ENCODE assay signal across 8 cellular contexts in genomic region chr19:48390188-48391099, GRCh38. TPM values are rescaled to one million over a fixed set of nuclear protein-coding genes. Genes with fewer than 3 reads are reported as not detected.
A peak's percentile ranks its signal among the peaks of the same experiment; 100 is the strongest.
DNase-seq lines count a peak whose midpoint lies in the region; ATAC-seq and TF ChIP-seq lines count a peak whose summit lies in the region.

No MANE protein-coding gene starts in this region.

- H3K36me3 Mint-ChIP-seq in activated naive CD8-positive, alpha-beta T cell treated with anti-CD3 and anti-CD28 coated beads for 36 hours, result peaks cover 19% of the 10 kb centered on the region

- H3K27me3 ChIP-seq in RWPE2 (ENCODE audit: insufficient read depth, poor library complexity, severe bottlenecking), result peaks cover 8% of the 10 kb centered on the region
- peaks cover 8 to 21% of the 10 kb centered on the region in 2 donors for H3K27me3 ChIP-seq in uterus

- H3K4me3 Mint-ChIP-seq in activated naive CD8-positive, alpha-beta T cell treated with anti-CD3 and anti-CD28 coated beads for 36 hours, result peak overlapping the region; percentile 100

- peak overlapping the region; percentile 98 for H3K27ac Mint-ChIP-seq in activated naive CD8-positive, alpha-beta T cell treated with anti-CD3 and anti-CD28 coated beads for 36 hours

- peaks cover 20% of the 10 kb centered on the region for H3K4me1 Mint-ChIP-seq in activated naive CD8-positive, alpha-beta T cell treated with anti-CD3 and anti-CD28 coated beads for 36 hours

- no peaks in the 10 kb centered on the region for H3K9me3 ChIP-seq in RWPE2 (ENCODE audit: severe bottlenecking)
- no peaks in the 10 kb centered on the region for H3K9me3 ChIP-seq in uterus

- no peaks in the 10 kb centered on the region for H3K9me3 Mint-ChIP-seq in activated naive CD8-positive, alpha-beta T cell treated with anti-CD3 and anti-CD28 coated beads for 36 hours

- DNase-seq in EH (ENCODE audit: low read depth) (peak; percentile 70), RWPE2 (ENCODE audit: low spot score) (no peak), glomerular visceral epithelial cell (ENCODE audit: extremely low spot score) (peak; percentile 62), omental fat pad (ENCODE audit: low spot score) (no peak), uterus (peak; percentile 42 to 61), DMS153 (lab: John Stamatoyannopoulos, UW) (no peak)
- peak; percentile 75 for DNase-seq in activated naive CD8-positive, alpha-beta T cell treated with anti-CD3 and anti-CD28 coated beads for 36 hours

- peak overlapping the region; percentile 67 for H3K4me3 ChIP-seq in RWPE2 (ENCODE audit: severe bottlenecking)
- H3K4me3 ChIP-seq in uterus, result peak overlapping the region; percentile 84 to 91

- H3K27ac ChIP-seq in RWPE2 (ENCODE audit: poor library complexity, severe bottlenecking), result peak overlapping the region; percentile 81
- H3K27ac ChIP-seq in uterus, result peak overlapping the region; percentile 87 to 92

- no peak for TF ChIP-seq POLR2A in uterus (IDR thresholded peaks at IDR 0.05)

- H3K4me1 ChIP-seq in RWPE2 (ENCODE audit: insufficient read depth, poor library complexity, severe bottlenecking), result no peaks in the 10 kb centered on the region
- peaks cover 0 to 16% of the 10 kb centered on the region in 2 donors for H3K4me1 ChIP-seq in uterus

- TF ChIP-seq CTCF in RWPE2 (IDR thresholded peaks at IDR 0.05; ENCODE audit: poor library complexity, severe bottlenecking), result no peak
- no peak for TF ChIP-seq CTCF in omental fat pad (IDR thresholded peaks at IDR 0.05)
- peak; percentile 62 to 77 (median 72) for TF ChIP-seq CTCF in uterus (IDR thresholded peaks at IDR 0.05)

- intact Hi-C loops in uterus (cut with DNase I; ENCODE audit: low total_unique reads), result loop anchor here (10.0 kb wide), 1 partner anchor 54 kb away; the partner anchor contains the start of gene GRWD1

- peaks cover 40% of the 10 kb centered on the region for H3K36me3 ChIP-seq in RWPE2 (ENCODE audit: low read depth)
- no peaks in the 10 kb centered on the region for H3K36me3 ChIP-seq in uterus

- peaks cover 25% of the 10 kb centered on the region for H3K27me3 Mint-ChIP-seq in activated naive CD8-positive, alpha-beta T cell treated with anti-CD3 and anti-CD28 coated beads for 36 hours

- ATAC-seq in HG03159 (IDR thresholded peaks at IDR 0.05; ENCODE audit: unreplicated experiment) (peak; percentile 34), RWPE2 (ENCODE audit: low read depth) (peak; percentile 48), omental fat pad (ENCODE audit: low FRiP score) (peak; percentile 75)

RNA-seq across cellular contexts. Expression of gene KDELR1, which starts 0.9 kb away (rescaled TPM):
- total RNA-seq in activated naive CD8-positive, alpha-beta T cell treated with anti-CD3 and anti-CD28 coated beads for 36 hours, result 10 to 100 TPM; 72.5 to 73.9 TPM
- total RNA-seq in omental fat pad (100 to 1,000 TPM in 1 of 4 donors, 10 to 100 TPM in 3; 72.2 to 102 (median 75.3) TPM), uterus (100 to 1,000 TPM in 2 of 4 donors, 10 to 100 TPM in 2; 58.5 to 137 (median 89.3) TPM)

RNA-seq across cellular contexts. Expression of gene GRIN2D, which starts 3.0 kb away (rescaled TPM):
- under 1 TPM; 0.28 to 0.29 TPM for total RNA-seq in activated naive CD8-positive, alpha-beta T cell treated with anti-CD3 and anti-CD28 coated beads for 36 hours
- total RNA-seq in omental fat pad (under 1 TPM; 0.12 to 0.63 (median 0.33) TPM), uterus (1 to 10 TPM in 1 of 4 donors, under 1 TPM in 2, not detected in 1; under 0.01 to 2.4 (median 0.21) TPM)

RNA-seq across cellular contexts. Expression of gene SYNGR4, which starts 26.3 kb away (rescaled TPM):
- total RNA-seq in activated naive CD8-positive, alpha-beta T cell treated with anti-CD3 and anti-CD28 coated beads for 36 hours, result under 1 TPM in 1 of 2 experiments, not detected in 1; 0.31 TPM
- total RNA-seq in omental fat pad (not detected), uterus (not detected)

RNA-seq across cellular contexts. Expression of gene TMEM143, which starts 26.7 kb away (rescaled TPM):
- total RNA-seq in activated naive CD8-positive, alpha-beta T cell treated with anti-CD3 and anti-CD28 coated beads for 36 hours, result 10 to 100 TPM; 15.5 to 16.6 TPM
- total RNA-seq in omental fat pad (10 to 100 TPM in 1 of 4 donors, 1 to 10 TPM in 3; 2.0 to 11.5 (median 5.1) TPM), uterus (1 to 10 TPM in 3 of 4 donors, under 1 TPM in 1; 0.88 to 6.7 (median 5.8) TPM)

RNA-seq across cellular contexts. Expression of gene GRWD1, which starts 55.3 kb away (rescaled TPM):
- total RNA-seq in activated naive CD8-positive, alpha-beta T cell treated with anti-CD3 and anti-CD28 coated beads for 36 hours, result 10 to 100 TPM; 91.1 to 98.5 TPM
- total RNA-seq in omental fat pad (10 to 100 TPM; 19.5 to 90.5 (median 31.5) TPM), uterus (10 to 100 TPM in 2 of 4 donors, 1 to 10 TPM in 2; 7.7 to 33.8 (median 21.3) TPM)

Comparison
In these comparisons a context has a peak if more than half of its experiments do, and no peak if none do; other contexts are left out.
1. DNase-seq: peak in EH (single experiment), activated naive CD8-positive, alpha-beta T cell treated with anti-CD3 and anti-CD28 coated beads for 36 hours (single experiment), glomerular visceral epithelial cell (single experiment) and uterus (2 of 2); none in RWPE2 (single experiment), omental fat pad (single experiment) and DMS153 (single experiment).
2. CTCF ChIP-seq: peak in uterus (4 of 4); none in RWPE2 (single experiment) and omental fat pad (0 of 3).
3. Peak in every context shown above with its lines, with median percentiles within 50 percentile points of each other: ATAC-seq.